Comparison of ENCODE assay signal across 17 cellular contexts in the genomic region with DNA sequence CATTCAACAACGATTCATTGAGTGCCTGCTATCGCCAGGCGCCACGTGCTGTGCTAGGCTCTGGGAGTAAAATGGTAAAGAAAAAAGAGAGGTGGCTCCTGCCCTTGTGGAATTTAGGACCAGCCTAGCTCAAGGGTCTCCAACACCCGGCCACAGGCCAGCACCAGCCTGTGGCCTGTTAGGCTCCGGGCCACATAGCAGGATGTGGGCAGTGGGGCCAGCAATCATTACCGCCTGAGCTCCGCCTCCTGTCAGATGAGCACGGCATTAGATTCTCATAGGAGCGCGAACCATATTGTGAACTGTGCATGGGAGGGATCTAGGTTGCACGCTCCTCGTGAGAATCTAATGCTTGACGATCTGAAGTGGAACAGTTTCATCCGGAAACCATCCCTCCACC. TPM values are rescaled to one million over a fixed set of nuclear protein-coding genes. Genes with fewer than 3 reads are reported as not detected.
DNase-seq lines count a peak whose midpoint lies in the region; ATAC-seq and TF ChIP-seq lines count a peak whose summit lies in the region.
"Had no signal": no experiment of that assay in that cellular context is flagged by ENCODE, and none has a peak within 500 bp of the region (broad histone marks: within the 10 kb centered on the region; RNA-seq: fewer than 3 reads in every experiment).

No MANE protein-coding gene starts in this region.

- no peak overlapping the region for H3K27ac Mint-ChIP-seq in GM23338

- no peak overlapping the region for H4K8ac ChIP-seq in trophoblast cell (ENCODE audit: low read depth, low read length)

- no CpG with 5 or more reads among the region's 15 CpGs for WGBS in trophoblast cell (ENCODE audit: extremely low coverage, insufficient coverage, insufficient read length)

- no peak overlapping the region for H2BK120ac ChIP-seq in trophoblast cell (ENCODE audit: insufficient read depth, low read length, poor library complexity)

- DNase-seq in NCI-H2227 (lab: John Stamatoyannopoulos, UW; ENCODE audit: unreplicated experiment) (peak; percentile 53), NCI-H2227 treated with DMSO at 0.1 percent for 48 hours (lab: John Stamatoyannopoulos, UW) (no peak), GM23338 (ENCODE audit: low spot score) (no peak), coronary artery (ENCODE audit: low spot score) (no peak), trophoblast cell (peak; percentile 15 to 53), NCI-H1417 treated with DMSO at 0.1 percent for 48 hours (lab: John Stamatoyannopoulos, UW) (no peak)
- DNase-seq: dorsolateral prefrontal cortex; left lung; NCI-H510A treated with DMSO at 0.1 percent for 48 hours; stimulated activated CD4-positive, alpha-beta T cell treated with anti-CD3 and anti-CD28 coated beads, Interleukin-2, amount 100 ng/mL, for 48 hours had no signal

- H3K9me2 ChIP-seq in GM23338 (ENCODE audit: insufficient read depth) = no peaks in the 10 kb centered on the region

- H3K9me3 ChIP-seq in trophoblast cell (ENCODE audit: insufficient read depth, low read depth, low read length) = no peaks in the 10 kb centered on the region
- H3K9me3 ChIP-seq: left lung had no signal

- no peak for TF ChIP-seq CTCF in GM23338 (conservative IDR thresholded peaks at IDR 0.05; ENCODE audit: low read depth in 2 of 2)
- TF ChIP-seq CTCF in coronary artery (IDR thresholded peaks at IDR 0.05) = no peak

- peaks cover 10% of the 10 kb centered on the region for H3K79me1 ChIP-seq in trophoblast cell (ENCODE audit: low read length)

- H3K14ac ChIP-seq in trophoblast cell (ENCODE audit: low read length) = no peak overlapping the region

- H3K79me2 ChIP-seq in GM23338 (replicated peaks; ENCODE audit: insufficient read depth) (no peaks in the 10 kb centered on the region), trophoblast cell (ENCODE audit: control insufficient read depth, insufficient read depth, low read length, poor library complexity) (peaks cover 4% of the 10 kb centered on the region)

- H3K27me3 Mint-ChIP-seq in GM23338 (ENCODE audit: insufficient read depth, low read depth, poor library complexity) = peaks cover 27% of the 10 kb centered on the region

- no peaks in the 10 kb centered on the region for H3K36me3 ChIP-seq in GM23338 (ENCODE audit: insufficient read depth)
- H3K36me3 ChIP-seq in trophoblast cell (ENCODE audit: control insufficient read depth in 1 of 2, insufficient read depth in 2 of 2, low read length in 2 of 2) = peaks cover 8 to 9% of the 10 kb centered on the region in 2 experiments

- H2AFZ ChIP-seq in GM23338 = peak overlapping the region; percentile 90; the same call in 1 of the 2 replicates
- no peak overlapping the region for H2AFZ ChIP-seq in trophoblast cell (ENCODE audit: insufficient read depth, low read length, poor library complexity)

- no peak overlapping the region for H4K91ac ChIP-seq in trophoblast cell (ENCODE audit: low read depth, low read length)

- peak overlapping the region; percentile 77 for H3K4me3 Mint-ChIP-seq in GM23338

- H3K27ac ChIP-seq in GM23338 (ENCODE audit: low read depth) (no peak overlapping the region), coronary artery (peak overlapping the region; percentile 99), trophoblast cell (ENCODE audit: low read depth, low read length) (no peak overlapping the region)

- H3F3A ChIP-seq in GM23338 (replicated peaks; ENCODE audit: low read depth) = peaks cover 16% of the 10 kb centered on the region; the same call in 1 of the 2 replicates

- H3K4me2 ChIP-seq in GM23338 = peak overlapping the region; percentile 78; the same call in 1 of the 2 replicates
- no peak overlapping the region for H3K4me2 ChIP-seq in trophoblast cell (ENCODE audit: low read length)

- ATAC-seq in GM23338 (no peak), HG03565 (IDR thresholded peaks at IDR 0.05; ENCODE audit: unreplicated experiment) (no peak), GM18870 (IDR thresholded peaks at IDR 0.05; ENCODE audit: unreplicated experiment) (no peak)
- ATAC-seq: activated naive CD4-positive, alpha-beta T cell treated with anti-CD3 and anti-CD28 coated beads, Interleukin-2, amount 50 U/mL, for 72 hours; Right ventricle myocardium inferior had no signal

- H3K4ac ChIP-seq in trophoblast cell (ENCODE audit: low read depth, low read length) = no peak overlapping the region

- no peaks in the 10 kb centered on the region; the same call in none of the 2 replicates for H4K20me1 ChIP-seq in GM23338 (replicated peaks; ENCODE audit: insufficient read depth)

- peaks cover 4% of the 10 kb centered on the region; the same call in 1 of the 2 replicates for H3K27me3 ChIP-seq in GM23338 (ENCODE audit: insufficient read depth)
- no peaks in the 10 kb centered on the region for H3K27me3 ChIP-seq in trophoblast cell (ENCODE audit: insufficient read depth, low read length)
- H3K27me3 ChIP-seq: dorsolateral prefrontal cortex, left lung had no signal

- H2AK5ac ChIP-seq in trophoblast cell (ENCODE audit: low read length) = no peak overlapping the region

- no peak overlapping the region for H2BK5ac ChIP-seq in trophoblast cell (ENCODE audit: low read depth, low read length, poor library complexity)

- peaks cover 30% of the 10 kb centered on the region for H3K36me3 Mint-ChIP-seq in GM23338 (ENCODE audit: low read depth)

- no peak overlapping the region for H3K23ac ChIP-seq in trophoblast cell (ENCODE audit: low read length)

- peaks cover 34% of the 10 kb centered on the region for H3K4me1 Mint-ChIP-seq in GM23338

- H3K9ac ChIP-seq in trophoblast cell (ENCODE audit: low read length) = no peak overlapping the region

- no peak overlapping the region for H4K12ac ChIP-seq in trophoblast cell (ENCODE audit: low read depth, low read length)

- H3K4me3 ChIP-seq in GM23338 (peak overlapping the region; percentile 59; the same call in 1 of the 2 replicates), coronary artery (no peak overlapping the region), trophoblast cell (ENCODE audit: low read depth, low read length) (no peak overlapping the region)

- H3K9me3 Mint-ChIP-seq in GM23338 = peaks cover 3% of the 10 kb centered on the region; the same call in 2 of the 3 replicates
- H3K9me3 Mint-ChIP-seq: activated naive CD4-positive, alpha-beta T cell treated with anti-CD3 and anti-CD28 coated beads, Interleukin-2, amount 50 U/mL, for 72 hours had no signal

- no peak overlapping the region for H2BK12ac ChIP-seq in trophoblast cell (ENCODE audit: low read length)

- H3K4me1 ChIP-seq in GM23338 (ENCODE audit: insufficient read depth) (peaks cover 10% of the 10 kb centered on the region), trophoblast cell (ENCODE audit: control insufficient read depth in 1 of 2, insufficient read depth in 2 of 2, low read length in 2 of 2) (peaks cover 4 to 6% of the 10 kb centered on the region in 2 experiments)

- H3K18ac ChIP-seq in trophoblast cell (ENCODE audit: low read length) = no peak overlapping the region

TF ChIP-seq in GM23338, 12 proteins besides CTCF, POLR2A, EP300 and RAD21:
- TF ChIP-seq, protein P1, sequence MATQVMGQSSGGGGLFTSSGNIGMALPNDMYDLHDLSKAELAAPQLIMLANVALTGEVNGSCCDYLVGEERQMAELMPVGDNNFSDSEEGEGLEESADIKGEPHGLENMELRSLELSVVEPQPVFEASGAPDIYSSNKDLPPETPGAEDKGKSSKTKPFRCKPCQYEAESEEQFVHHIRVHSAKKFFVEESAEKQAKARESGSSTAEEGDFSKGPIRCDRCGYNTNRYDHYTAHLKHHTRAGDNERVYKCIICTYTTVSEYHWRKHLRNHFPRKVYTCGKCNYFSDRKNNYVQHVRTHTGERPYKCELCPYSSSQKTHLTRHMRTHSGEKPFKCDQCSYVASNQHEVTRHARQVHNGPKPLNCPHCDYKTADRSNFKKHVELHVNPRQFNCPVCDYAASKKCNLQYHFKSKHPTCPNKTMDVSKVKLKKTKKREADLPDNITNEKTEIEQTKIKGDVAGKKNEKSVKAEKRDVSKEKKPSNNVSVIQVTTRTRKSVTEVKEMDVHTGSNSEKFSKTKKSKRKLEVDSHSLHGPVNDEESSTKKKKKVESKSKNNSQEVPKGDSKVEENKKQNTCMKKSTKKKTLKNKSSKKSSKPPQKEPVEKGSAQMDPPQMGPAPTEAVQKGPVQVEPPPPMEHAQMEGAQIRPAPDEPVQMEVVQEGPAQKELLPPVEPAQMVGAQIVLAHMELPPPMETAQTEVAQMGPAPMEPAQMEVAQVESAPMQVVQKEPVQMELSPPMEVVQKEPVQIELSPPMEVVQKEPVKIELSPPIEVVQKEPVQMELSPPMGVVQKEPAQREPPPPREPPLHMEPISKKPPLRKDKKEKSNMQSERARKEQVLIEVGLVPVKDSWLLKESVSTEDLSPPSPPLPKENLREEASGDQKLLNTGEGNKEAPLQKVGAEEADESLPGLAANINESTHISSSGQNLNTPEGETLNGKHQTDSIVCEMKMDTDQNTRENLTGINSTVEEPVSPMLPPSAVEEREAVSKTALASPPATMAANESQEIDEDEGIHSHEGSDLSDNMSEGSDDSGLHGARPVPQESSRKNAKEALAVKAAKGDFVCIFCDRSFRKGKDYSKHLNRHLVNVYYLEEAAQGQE (IDR thresholded peaks at IDR 0.05; ENCODE audit: unreplicated experiment) = no peak
- TF ChIP-seq CREB1 (CRISPR knock-in tag; IDR thresholded peaks at IDR 0.05; ENCODE audit: low read depth) (no peak), EZH2 (IDR thresholded peaks at IDR 0.05; ENCODE audit: low read depth, unreplicated experiment) (no peak)

RNA-seq across cellular contexts. Expression of a gene that starts 1.5 kb away (rescaled TPM):
- 8,626 and 33,360 TPM in 2 replicates for total RNA-seq in GM23338 (2014; rRNA removed; shearing (Covaris generic))
- 15.3 and 43.0 TPM in 2 replicates for polyA plus RNA-seq in GM23338 (2016; fragmentation: Nextera tagmentation; extraction: Ambion mirVana)
- polyA plus RNA-seq in trophoblast cell (2013) = 3.3 and 5.7 TPM in 2 replicates

RNA-seq across cellular contexts. Expression of a gene that starts 1.8 kb away (rescaled TPM):
- 2.4 and 6.9 TPM in 2 replicates for total RNA-seq in GM23338 (2014; rRNA removed; shearing (Covaris generic))
- 18.4 and 20.8 TPM in 2 replicates for polyA plus RNA-seq in GM23338 (2016; fragmentation: Nextera tagmentation; extraction: Ambion mirVana)
- 10.1 and 10.2 TPM in 2 replicates for polyA plus RNA-seq in trophoblast cell (2013)

RNA-seq across cellular contexts. Expression of a gene that starts 5.6 kb away (rescaled TPM):
- 14.7 and 16.4 TPM in 2 replicates for total RNA-seq in GM23338 (2014; rRNA removed; shearing (Covaris generic))
- 13.2 TPM in 2 replicates for polyA plus RNA-seq in GM23338 (2016; fragmentation: Nextera tagmentation; extraction: Ambion mirVana)
- 0.06 TPM in 1 of 2 replicates, not detected in the other for polyA plus RNA-seq in trophoblast cell (2013)
- total RNA-seq: glomerular endothelial cell, progenitor cell of endocrine pancreas, Right ventricle myocardium inferior had no signal

RNA-seq across cellular contexts. Expression of a gene that starts 8.7 kb away (rescaled TPM):
- total RNA-seq in GM23338 (2014; rRNA removed; shearing (Covaris generic)) = 16.8 and 25.7 TPM in 2 replicates
- polyA plus RNA-seq in GM23338 (2016; fragmentation: Nextera tagmentation; extraction: Ambion mirVana) = 25.2 and 31.0 TPM in 2 replicates
- 6.7 and 7.0 TPM in 2 replicates for polyA plus RNA-seq in trophoblast cell (2013)

RNA-seq across cellular contexts. Expression of a gene that starts 17.4 kb away (rescaled TPM):
- total RNA-seq in GM23338 (2014; rRNA removed; shearing (Covaris generic)) = not detected in 2 replicates
- 1.1 and 2.2 TPM in 2 replicates for polyA plus RNA-seq in GM23338 (2016; fragmentation: Nextera tagmentation; extraction: Ambion mirVana)
- 0.53 and 0.75 TPM in 2 replicates for polyA plus RNA-seq in trophoblast cell (2013)
- total RNA-seq: glomerular endothelial cell, subcutaneous adipose tissue had no signal

Comparison
In these comparisons a context has a peak if more than half of its experiments do, and no peak if none do; other contexts are left out.
1. DNase-seq: peak in NCI-H2227 (single experiment) and trophoblast cell (2 of 2); none in NCI-H2227 treated with DMSO at 0.1 percent for 48 hours (single experiment), GM23338 (single experiment), coronary artery (single experiment) and NCI-H1417 treated with DMSO at 0.1 percent for 48 hours (single experiment).
2. H3K27ac ChIP-seq: peak in coronary artery (2 of 2); none in GM23338 (single experiment) and trophoblast cell (single experiment).